Comparison of ENCODE assay signal across 30 cellular contexts in genomic region chr15:85525755-85526154, GRCh38.
DNase-seq lines count a peak whose midpoint lies in the region; ATAC-seq, FAIRE-seq and TF ChIP-seq lines count a peak whose summit lies in the region.
"Had no signal": no experiment of that assay in that cellular context is flagged by ENCODE, and none has a peak within 500 bp of the region (broad histone marks: within the 10 kb centered on the region; RNA-seq: fewer than 3 reads in every experiment).

No MANE protein-coding gene starts in this region.

- peaks cover 17% of the 10 kb centered on the region for H3K4me1 ChIP-seq in body of pancreas

- no peak for TF ChIP-seq POLR2A in body of pancreas (IDR thresholded peaks at IDR 0.05)

- no peak for FAIRE-seq in HTR-8/SVneo (lab: Jason Lieb, UNC)
- FAIRE-seq: endometrium, H54 had no signal

- H3K36me3 ChIP-seq in body of pancreas (replicated peaks in 1 of 2; ENCODE audit: insufficient read depth in 1 of 2, low read depth in 2 of 2): no peaks in the 10 kb centered on the region
- H3K36me3 ChIP-seq: ovary, right lobe of liver had no signal

- no peak for ATAC-seq in natural killer cell treated with Interleukin-12 subunit alpha and Interleukin-12 subunit beta and Interleukin-15 and Interleukin-18, amount 100 ng/mL, for 72 hours
- ATAC-seq in natural killer cell: no peak
- peak; percentile 45 for ATAC-seq in HG03432 (IDR thresholded peaks at IDR 0.05; ENCODE audit: unreplicated experiment)
- no peak for ATAC-seq in central memory CD8-positive, alpha-beta T cell (replicated peaks; ENCODE audit: extremely low read depth, poor library complexity, severe bottlenecking)
- ATAC-seq in stimulated activated memory B cell treated with anti-CD40 and anti-IgM and Interleukin-4, amounts not matched to agents 10 μg/mL and 1 μg/mL and 100 μg/mL, for 72 hours: no peak
- no peak for ATAC-seq in GM21381 (IDR thresholded peaks at IDR 0.05; ENCODE audit: unreplicated experiment)
- no peak for ATAC-seq in body of pancreas
- ATAC-seq: left cardiac atrium, right lobe of liver had no signal

- H3K27ac ChIP-seq in body of pancreas: no peak overlapping the region
- H3K27ac ChIP-seq: ovary, right lobe of liver, RWPE1, SK-N-MC, vagina, VCaP had no signal

- intact Hi-C loops in natural killer cell (cut with micrococcal nuclease) (no loop called here), body of pancreas (cut with DNase I) (no loop called here)

- no peak for TF ChIP-seq CTCF in natural killer cell (IDR thresholded peaks at IDR 0.05)
- no peak for TF ChIP-seq CTCF in body of pancreas (IDR thresholded peaks at IDR 0.05)

- no peak overlapping the region for H3K4me3 Mint-ChIP-seq in natural killer cell treated with Interleukin-12 subunit alpha and Interleukin-12 subunit beta and Interleukin-15 and Interleukin-18, amount 100 ng/mL, for 72 hours
- no peak overlapping the region for H3K4me3 Mint-ChIP-seq in natural killer cell
- H3K4me3 Mint-ChIP-seq in central memory CD8-positive, alpha-beta T cell: no peak overlapping the region
- H3K4me3 Mint-ChIP-seq in stimulated activated memory B cell treated with anti-CD40 and anti-IgM and Interleukin-4, amounts not matched to agents 10 μg/mL and 1 μg/mL and 100 μg/mL, for 72 hours: no peak overlapping the region
- H3K4me3 Mint-ChIP-seq: activated CD4-positive, alpha-beta T cell treated with anti-CD3 and anti-CD28 coated beads, Interleukin-2, amount 10 ng/mL, durations not matched to agents 7 days and 5 days; dendritic cell treated with granulocyte-macrophage colony-stimulating factor and Interleukin-4, amounts not matched to agents 40 ng/mL and 50 ng/mL, for 4 days had no signal

- no peak overlapping the region for H3K4me3 ChIP-seq in body of pancreas
- H3K4me3 ChIP-seq: ovary, right lobe of liver, SK-N-MC, vagina had no signal

- H3K27ac Mint-ChIP-seq in natural killer cell treated with Interleukin-12 subunit alpha and Interleukin-12 subunit beta and Interleukin-15 and Interleukin-18, amount 100 ng/mL, for 72 hours: peak overlapping the region; percentile 51
- peak overlapping the region in 1 of 2 donors; percentile 57 for H3K27ac Mint-ChIP-seq in natural killer cell
- peak overlapping the region; percentile 41 for H3K27ac Mint-ChIP-seq in central memory CD8-positive, alpha-beta T cell (ENCODE audit: low read depth)
- H3K27ac Mint-ChIP-seq in stimulated activated memory B cell treated with anti-CD40 and anti-IgM and Interleukin-4, amounts not matched to agents 10 μg/mL and 1 μg/mL and 100 μg/mL, for 72 hours: peak overlapping the region; percentile 55
- H3K27ac Mint-ChIP-seq: activated CD4-positive, alpha-beta T cell treated with anti-CD3 and anti-CD28 coated beads, Interleukin-2, amount 10 ng/mL, durations not matched to agents 7 days and 5 days; dendritic cell treated with granulocyte-macrophage colony-stimulating factor and Interleukin-4, amounts not matched to agents 40 ng/mL and 50 ng/mL, for 4 days had no signal

- H3K27me3 ChIP-seq in body of pancreas: no peaks in the 10 kb centered on the region
- H3K27me3 ChIP-seq: ovary, right lobe of liver, vagina had no signal

- H3K36me3 Mint-ChIP-seq in natural killer cell treated with Interleukin-12 subunit alpha and Interleukin-12 subunit beta and Interleukin-15 and Interleukin-18, amount 100 ng/mL, for 72 hours: peaks cover 7% of the 10 kb centered on the region
- no peaks in the 10 kb centered on the region for H3K36me3 Mint-ChIP-seq in natural killer cell
- H3K36me3 Mint-ChIP-seq in central memory CD8-positive, alpha-beta T cell (ENCODE audit: insufficient read depth): peaks cover 8% of the 10 kb centered on the region
- H3K36me3 Mint-ChIP-seq in stimulated activated memory B cell treated with anti-CD40 and anti-IgM and Interleukin-4, amounts not matched to agents 10 μg/mL and 1 μg/mL and 100 μg/mL, for 72 hours: peaks cover 38% of the 10 kb centered on the region

- DNase-seq in natural killer cell treated with Interleukin-12 subunit alpha and Interleukin-12 subunit beta and Interleukin-15 and Interleukin-18, amount 100 ng/mL, for 72 hours (ENCODE audit: low spot score): no peak
- DNase-seq in natural killer cell: no peak
- DNase-seq in central memory CD8-positive, alpha-beta T cell (ENCODE audit: low spot score in 2 of 2): no peak
- no peak for DNase-seq in HTR-8/SVneo (ENCODE audit: insufficient read length, low spot score)
- no peak for DNase-seq in body of pancreas
- DNase-seq: activated CD4-positive, alpha-beta T cell treated with anti-CD3 and anti-CD28 coated beads, Interleukin-2, amount 10 ng/mL, durations not matched to agents 7 days and 5 days; activated CD8-positive, alpha-beta memory T cell treated with anti-CD3 and anti-CD28 coated beads, Interleukin-2, amount 50 U/mL, for 48 hours; DMS153; GF-D8; KG1; left cardiac atrium; mesendoderm; MV-4-11; NCI-H1694; NCI-H2171 treated with DMSO at 0.1 percent for 48 hours; NCI-H526; ovary; right lobe of liver; stimulated activated CD4-positive, alpha-beta T cell treated with anti-CD3 and anti-CD28 coated beads, Interleukin-15, amount 100 ng/mL, for 24 hours; stimulated activated CD8-positive, alpha-beta memory T cell treated with anti-CD3 and anti-CD28 coated beads, Interleukin-4, amount 100 ng/mL, for 48 hours had no signal

- H3K4me1 Mint-ChIP-seq in natural killer cell treated with Interleukin-12 subunit alpha and Interleukin-12 subunit beta and Interleukin-15 and Interleukin-18, amount 100 ng/mL, for 72 hours (ENCODE audit: low read depth in 2 of 2): peaks cover 26% of the 10 kb centered on the region in 2 donors
- peaks cover 20 to 27% of the 10 kb centered on the region in 2 donors for H3K4me1 Mint-ChIP-seq in natural killer cell
- peaks cover 24% of the 10 kb centered on the region for H3K4me1 Mint-ChIP-seq in central memory CD8-positive, alpha-beta T cell
- H3K4me1 Mint-ChIP-seq in stimulated activated memory B cell treated with anti-CD40 and anti-IgM and Interleukin-4, amounts not matched to agents 10 μg/mL and 1 μg/mL and 100 μg/mL, for 72 hours: peaks cover 39% of the 10 kb centered on the region

- no peaks in the 10 kb centered on the region for H3K27me3 Mint-ChIP-seq in natural killer cell treated with Interleukin-12 subunit alpha and Interleukin-12 subunit beta and Interleukin-15 and Interleukin-18, amount 100 ng/mL, for 72 hours
- no peaks in the 10 kb centered on the region for H3K27me3 Mint-ChIP-seq in natural killer cell (ENCODE audit: low read depth in 2 of 2)
- no peaks in the 10 kb centered on the region for H3K27me3 Mint-ChIP-seq in central memory CD8-positive, alpha-beta T cell
- no peaks in the 10 kb centered on the region for H3K27me3 Mint-ChIP-seq in stimulated activated memory B cell treated with anti-CD40 and anti-IgM and Interleukin-4, amounts not matched to agents 10 μg/mL and 1 μg/mL and 100 μg/mL, for 72 hours
- H3K27me3 Mint-ChIP-seq: activated CD4-positive, alpha-beta T cell treated with anti-CD3 and anti-CD28 coated beads, Interleukin-2, amount 10 ng/mL, durations not matched to agents 7 days and 5 days; dendritic cell treated with granulocyte-macrophage colony-stimulating factor and Interleukin-4, amounts not matched to agents 40 ng/mL and 50 ng/mL, for 4 days had no signal

- H3K9me3 ChIP-seq in body of pancreas: no peaks in the 10 kb centered on the region
- H3K9me3 ChIP-seq: ovary, right lobe of liver, vagina had no signal

- H3K9me3 Mint-ChIP-seq in natural killer cell treated with Interleukin-12 subunit alpha and Interleukin-12 subunit beta and Interleukin-15 and Interleukin-18, amount 100 ng/mL, for 72 hours: no peaks in the 10 kb centered on the region
- no peaks in the 10 kb centered on the region for H3K9me3 Mint-ChIP-seq in natural killer cell
- H3K9me3 Mint-ChIP-seq in central memory CD8-positive, alpha-beta T cell: no peaks in the 10 kb centered on the region
- H3K9me3 Mint-ChIP-seq in stimulated activated memory B cell treated with anti-CD40 and anti-IgM and Interleukin-4, amounts not matched to agents 10 μg/mL and 1 μg/mL and 100 μg/mL, for 72 hours: no peaks in the 10 kb centered on the region
- H3K9me3 Mint-ChIP-seq: activated CD4-positive, alpha-beta T cell treated with anti-CD3 and anti-CD28 coated beads, Interleukin-2, amount 10 ng/mL, durations not matched to agents 7 days and 5 days; dendritic cell treated with granulocyte-macrophage colony-stimulating factor and Interleukin-4, amounts not matched to agents 40 ng/mL and 50 ng/mL, for 4 days had no signal
